Comparison of ENCODE assay signal across 34 cellular contexts in the genomic region with DNA sequence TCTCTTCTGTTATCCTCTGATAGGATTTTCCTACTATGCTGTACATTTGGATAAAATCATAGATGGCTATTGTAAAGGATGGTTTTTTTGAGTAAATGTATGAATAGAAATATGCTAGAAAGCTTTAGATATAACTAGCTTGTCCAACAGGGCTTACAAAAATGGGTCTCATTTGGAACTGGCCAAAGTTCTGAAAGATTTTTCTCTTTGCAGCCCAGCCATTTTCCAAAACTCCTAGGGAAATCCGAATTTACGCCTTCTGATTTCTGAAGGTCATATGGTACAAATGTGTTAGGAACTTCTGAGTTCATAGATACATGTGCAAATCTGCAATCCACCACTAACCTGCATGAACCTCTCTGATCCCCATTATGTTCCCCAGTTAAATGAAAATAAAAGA.
"Had no signal": no experiment of that assay in that cellular context is flagged by ENCODE, and none has a peak within 500 bp of the region (broad histone marks: within the 10 kb centered on the region; RNA-seq: fewer than 3 reads in every experiment).

No MANE protein-coding gene starts in this region.

- H3K27me3 ChIP-seq: MG63 had no signal

- H3K4me3 ChIP-seq: MG63 had no signal

- H3K4me2 ChIP-seq: KMS-11 had no signal

- H3K36me3 ChIP-seq: MG63 had no signal

- H3K27ac ChIP-seq: KMS-11 had no signal

- DNase-seq: Karpas-422, Kasumi-1, MG63, MM.1S, MV-4-11, NCI-H1048, NCI-H1092, NCI-H1092 treated with DMSO at 0.1 percent for 48 hours, NCI-H1105, NCI-H1105 treated with DMSO at 0.1 percent for 48 hours, NCI-H1417, NCI-H1417 treated with DMSO at 0.1 percent for 48 hours, NCI-H1436, NCI-H1436 treated with DMSO at 0.1 percent for 48 hours, NCI-H146, NCI-H1694, NCI-H1694 treated with DMSO at 0.1 percent for 48 hours, NCI-H187, NCI-H187 treated with DMSO at 0.1 percent for 48 hours, NCI-H1930, NCI-H2029, NCI-H2029 treated with DMSO at 0.1 percent for 48 hours, NCI-H2081, NCI-H2081 treated with DMSO at 0.1 percent for 48 hours, NCI-H2107, NCI-H2171, NCI-H2171 treated with DMSO at 0.1 percent for 48 hours, NCI-H2227 treated with DMSO at 0.1 percent for 48 hours, NCI-H226, NCI-H345, NCI-H446, NCI-H446 treated with DMSO at 0.1 percent for 48 hours, NCI-H510A had no signal

- H3K9ac ChIP-seq: KMS-11 had no signal

- H3K9me3 ChIP-seq: MG63 had no signal
